Comparison of ENCODE assay signal across 8 cellular contexts in genomic region chr7:120725376-120726039, GRCh38.
A peak's percentile ranks its signal among the peaks of the same experiment; 100 is the strongest.
DNase-seq lines count a peak whose midpoint lies in the region; ATAC-seq, FAIRE-seq and TF ChIP-seq lines count a peak whose summit lies in the region.

No MANE protein-coding gene starts in this region.

- H3K27me3 ChIP-seq in small intestine (ENCODE audit: control insufficient read depth in 2 of 2, insufficient read depth in 2 of 2, low read length in 2 of 2): no peaks in the 10 kb centered on the region

- no peak overlapping the region for H3K4me3 ChIP-seq in LNCaP clone FGC (ENCODE audit: low read depth, low read length)
- H3K4me3 ChIP-seq in fibroblast of the aortic adventitia (ENCODE audit: low read depth, low read length): no peak overlapping the region
- no peak overlapping the region for H3K4me3 ChIP-seq in small intestine (ENCODE audit: low read depth in 1 of 2, low read length in 2 of 2)

- 26 to 39% (median 31%) methylated on average over 10 of the region's 10 CpGs for WGBS in small intestine, 3 donors

- DNase-seq in LNCaP clone FGC (ENCODE audit: low read depth) (no peak), SHP77 (lab: John Stamatoyannopoulos, UW) (peak; percentile 36 to 71), fibroblast of the aortic adventitia (ENCODE audit: low read depth) (peak; percentile 78), small intestine (peak; percentile 32)
- DNase-seq in effector CD8-positive, alpha-beta T cell (lab: John Stamatoyannopoulos, UW): no peak

- peaks cover 2% of the 10 kb centered on the region in 2 donors for H3K4me1 ChIP-seq in small intestine (ENCODE audit: control insufficient read depth in 2 of 2, insufficient read depth in 1 of 2, low read depth in 1 of 2, low read length in 1 of 2)

- ATAC-seq in HG02642 (IDR thresholded peaks at IDR 0.05; ENCODE audit: poor library complexity, unreplicated experiment) (no peak), GM18907 (IDR thresholded peaks at IDR 0.05; ENCODE audit: unreplicated experiment) (no peak)

- TF ChIP-seq CTCF in LNCaP clone FGC (IDR thresholded peaks at IDR 0.05; ENCODE audit: control insufficient read depth, extremely low read depth, insufficient read depth) (peak; percentile 57), fibroblast of the aortic adventitia (IDR thresholded peaks at IDR 0.05; ENCODE audit: insufficient read depth, low read length) (peak; percentile 64)

- no peak overlapping the region for H3K27ac ChIP-seq in small intestine (ENCODE audit: low read depth in 1 of 2, low read length in 1 of 2)

- no peaks in the 10 kb centered on the region for H3K9me3 ChIP-seq in small intestine (ENCODE audit: control insufficient read depth, low read depth)

- no peaks in the 10 kb centered on the region for H3K36me3 ChIP-seq in small intestine (ENCODE audit: control insufficient read depth in 2 of 2, insufficient read depth in 2 of 2, low read length in 2 of 2)

- FAIRE-seq in G401.6 (lab: Jason Lieb, UNC) (peak; percentile 68), small intestine (lab: Jason Lieb, UNC) (no peak)

Comparison
In these comparisons a context has a peak if more than half of its experiments do, and no peak if none do; other contexts are left out.
1. DNase-seq: peak in SHP77 (2 of 2), fibroblast of the aortic adventitia (single experiment) and small intestine (single experiment); none in LNCaP clone FGC (single experiment) and effector CD8-positive, alpha-beta T cell (single experiment).